Comparison of ENCODE assay signal across 11 cellular contexts in the genomic region with DNA sequence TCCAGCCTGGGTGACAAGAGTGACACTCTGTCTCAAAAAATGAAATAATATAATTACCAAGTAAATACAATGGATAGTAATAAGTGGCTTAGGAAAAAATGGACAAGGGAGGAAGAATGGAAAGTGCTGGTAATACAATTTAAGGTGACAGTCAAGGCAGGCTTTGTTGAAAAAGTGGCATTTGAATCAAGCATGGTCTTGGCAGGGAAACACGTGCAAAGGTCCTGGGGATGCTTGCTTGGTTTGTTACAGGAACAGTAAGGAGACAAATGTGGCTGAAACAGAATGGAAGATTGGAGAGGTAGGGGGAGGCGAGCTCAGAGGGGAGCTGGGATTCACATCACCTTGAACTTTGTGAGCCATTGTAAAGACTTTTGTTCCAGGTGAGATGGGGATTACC.
"Had no signal": no experiment of that assay in that cellular context is flagged by ENCODE, and none has a peak within 500 bp of the region (broad histone marks: within the 10 kb centered on the region; RNA-seq: fewer than 3 reads in every experiment).

No MANE protein-coding gene starts in this region.

- H2AFZ ChIP-seq: GM23248, GM23338 had no signal

- DNase-seq: GM23248, GOT3, H7, H9, HCEC 1CT, HFFc6 had no signal

- FAIRE-seq: H1, H54 had no signal

- H3K4me1 ChIP-seq: HAP-1 had no signal

- H3K9ac ChIP-seq: GM23248 had no signal

- H3K9me3 ChIP-seq: HAP-1 had no signal

- ATAC-seq: GM23338, HCT116 had no signal

- H3K4me2 ChIP-seq: GM23338 had no signal

- H3K27ac ChIP-seq: GM23248 had no signal

- H3K4me3 ChIP-seq: GM23248, GM23338, HAP-1 had no signal

- H3K36me3 ChIP-seq: HAP-1 had no signal
